3 cellular contexts compared by ENCODE assay signal in the genomic region with DNA sequence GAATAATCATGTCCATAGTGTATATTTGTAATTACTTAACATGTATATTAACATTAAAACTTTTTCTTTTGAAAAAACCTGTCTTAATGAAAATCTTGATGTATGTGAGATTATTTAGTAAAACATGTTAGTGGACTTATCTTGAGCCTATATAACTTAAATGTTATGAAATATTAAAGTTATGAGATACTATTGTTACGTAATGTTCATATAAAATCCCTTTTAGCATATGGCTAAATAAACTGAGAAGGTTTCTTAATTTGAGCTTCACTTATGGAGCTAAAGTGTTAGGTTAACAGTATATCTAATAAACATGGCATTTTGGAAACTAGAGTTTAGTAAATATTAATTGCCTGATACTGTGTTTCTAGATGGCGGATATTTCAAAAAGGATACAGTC.
TF ChIP-seq lines count a peak whose summit lies in the region.

No MANE protein-coding gene starts in this region.

TF ChIP-seq in HepG2, 621 proteins besides CTCF, POLR2A, EP300 and RAD21:
- TF ChIP-seq CEBPB (IDR thresholded peaks at IDR 0.05; ENCODE audit: borderline replicate concordance, low read depth, low read length) = peak; percentile 86; the same call in 1 of the 2 replicates
- TF ChIP-seq ZNF142 (CRISPR knock-in tag; IDR thresholded peaks at IDR 0.05) = no peak
- no peak for TF ChIP-seq TCF7 (IDR thresholded peaks at IDR 0.05; ENCODE audit: low read depth)
- no peak for TF ChIP-seq MAFF (IDR thresholded peaks at IDR 0.05; ENCODE audit: low read depth, low read length)

TF ChIP-seq in K562, 482 proteins besides CTCF, POLR2A, EP300 and RAD21:
- TF ChIP-seq TRIM25 (IDR thresholded peaks at IDR 0.05; ENCODE audit: borderline replicate concordance) (no peak), CEBPZ (IDR thresholded peaks at IDR 0.05; ENCODE audit: borderline replicate concordance, low read depth, low read length) (no peak), RBM25 (IDR thresholded peaks at IDR 0.05; ENCODE audit: low read depth, low read length, severe bottlenecking) (no peak), ATF1 (CRISPR knock-in tag; IDR thresholded peaks at IDR 0.05) (no peak), ATF1 (tag; IDR thresholded peaks at IDR 0.05) (no peak), CEBPB (tag; IDR thresholded peaks at IDR 0.05) (peak; percentile 58), HINFP (tag; conservative IDR thresholded peaks at IDR 0.05; ENCODE audit: low read depth) (no peak), SMAD4 (CRISPR knock-in tag; conservative IDR thresholded peaks at IDR 0.05) (no peak), HOXB6 (CRISPR knock-in tag; IDR thresholded peaks at IDR 0.05; ENCODE audit: borderline replicate concordance) (no peak), CEBPG (CRISPR knock-in tag; IDR thresholded peaks at IDR 0.05) (no peak), CEBPG (tag; conservative IDR thresholded peaks at IDR 0.05 in 1 of 2, IDR thresholded peaks at IDR 0.05 in 1 of 2) (peak; percentile 18 to 64; a peak in 2 of 4 replicates), POLR2G (IDR thresholded peaks at IDR 0.05; ENCODE audit: low read depth, low read length) (no peak), CCNT2 (IDR thresholded peaks at IDR 0.05; ENCODE audit: borderline replicate concordance, extremely low read depth, insufficient read length, low read depth, low read length) (no peak), MAFK (IDR thresholded peaks at IDR 0.05; ENCODE audit: low read length) (no peak), SMARCE1 (IDR thresholded peaks at IDR 0.05) (no peak)
TF ChIP-seq in K562: peak in this region for 2.

TF ChIP-seq in SK-N-SH treated with all-trans-retinoic acid at 6 μM for 48 hours, 23 proteins besides CTCF, POLR2A, EP300 and RAD21:
- TF ChIP-seq, protein P1, sequence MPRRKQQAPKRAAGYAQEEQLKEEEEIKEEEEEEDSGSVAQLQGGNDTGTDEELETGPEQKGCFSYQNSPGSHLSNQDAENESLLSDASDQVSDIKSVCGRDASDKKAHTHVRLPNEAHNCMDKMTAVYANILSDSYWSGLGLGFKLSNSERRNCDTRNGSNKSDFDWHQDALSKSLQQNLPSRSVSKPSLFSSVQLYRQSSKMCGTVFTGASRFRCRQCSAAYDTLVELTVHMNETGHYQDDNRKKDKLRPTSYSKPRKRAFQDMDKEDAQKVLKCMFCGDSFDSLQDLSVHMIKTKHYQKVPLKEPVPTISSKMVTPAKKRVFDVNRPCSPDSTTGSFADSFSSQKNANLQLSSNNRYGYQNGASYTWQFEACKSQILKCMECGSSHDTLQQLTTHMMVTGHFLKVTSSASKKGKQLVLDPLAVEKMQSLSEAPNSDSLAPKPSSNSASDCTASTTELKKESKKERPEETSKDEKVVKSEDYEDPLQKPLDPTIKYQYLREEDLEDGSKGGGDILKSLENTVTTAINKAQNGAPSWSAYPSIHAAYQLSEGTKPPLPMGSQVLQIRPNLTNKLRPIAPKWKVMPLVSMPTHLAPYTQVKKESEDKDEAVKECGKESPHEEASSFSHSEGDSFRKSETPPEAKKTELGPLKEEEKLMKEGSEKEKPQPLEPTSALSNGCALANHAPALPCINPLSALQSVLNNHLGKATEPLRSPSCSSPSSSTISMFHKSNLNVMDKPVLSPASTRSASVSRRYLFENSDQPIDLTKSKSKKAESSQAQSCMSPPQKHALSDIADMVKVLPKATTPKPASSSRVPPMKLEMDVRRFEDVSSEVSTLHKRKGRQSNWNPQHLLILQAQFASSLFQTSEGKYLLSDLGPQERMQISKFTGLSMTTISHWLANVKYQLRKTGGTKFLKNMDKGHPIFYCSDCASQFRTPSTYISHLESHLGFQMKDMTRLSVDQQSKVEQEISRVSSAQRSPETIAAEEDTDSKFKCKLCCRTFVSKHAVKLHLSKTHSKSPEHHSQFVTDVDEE (CRISPR knock-in tag; IDR thresholded peaks at IDR 0.05) = no peak
- TF ChIP-seq PPARA (CRISPR knock-in tag; IDR thresholded peaks at IDR 0.05; ENCODE audit: borderline replicate concordance) (no peak), TOX (CRISPR knock-in tag; IDR thresholded peaks at IDR 0.05; ENCODE audit: borderline replicate concordance) (no peak), ISL1 (CRISPR knock-in tag; IDR thresholded peaks at IDR 0.05) (no peak), ARNTL (CRISPR knock-in tag; IDR thresholded peaks at IDR 0.05; ENCODE audit: borderline replicate concordance, low read depth) (no peak), TCF4 (CRISPR knock-in tag; IDR thresholded peaks at IDR 0.05; ENCODE audit: borderline replicate concordance) (no peak), ZNF565 (CRISPR knock-in tag; conservative IDR thresholded peaks at IDR 0.05; ENCODE audit: low read depth) (no peak)
